In genomic region chr10:102045292-102045691, GRCh38 we compare ENCODE assay signal across 22 cellular contexts.
"Had no signal": no experiment of that assay in that cellular context is flagged by ENCODE, and none has a peak within 500 bp of the region (broad histone marks: within the 10 kb centered on the region; RNA-seq: fewer than 3 reads in every experiment).

No MANE protein-coding gene starts in this region.

- DNase-seq: central memory CD4-positive, alpha-beta T cell; effector CD4-positive, alpha-beta T cell; esophagus squamous epithelium; foreskin fibroblast; head of caudate nucleus; hippocampal formation; kidney glomerular epithelial cell; naive thymus-derived CD4-positive, alpha-beta T cell; nephron progenitor cell; psoas muscle; retina; stimulated activated CD4-positive, alpha-beta T cell treated with anti-CD3 and anti-CD28 coated beads, Interleukin-4, amount 100 ng/mL, for 24 hours; testis had no signal

- H3K4me3 Mint-ChIP-seq: memory B cell; naive thymus-derived CD4-positive, alpha-beta T cell; nephron progenitor cell; stimulated activated memory B cell treated with anti-CD40 and anti-IgM and Interleukin-4, amounts not matched to agents 10 μg/mL and 1 μg/mL and 100 μg/mL, for 72 hours; stimulated activated naive CD8-positive, alpha-beta T cell treated with anti-CD3 and anti-CD28 coated beads, Interleukin-15, Interleukin-2, amounts not matched to agents 100 ng/mL and 50 ng/mL, for 24 hours had no signal

- H3K36me3 ChIP-seq: esophagus squamous epithelium, right lobe of liver, tibial nerve had no signal

- H3K27ac Mint-ChIP-seq: memory B cell; nephron progenitor cell; stimulated activated memory B cell treated with anti-CD40 and anti-IgM and Interleukin-4, amounts not matched to agents 10 μg/mL and 1 μg/mL and 100 μg/mL, for 72 hours; stimulated activated naive CD8-positive, alpha-beta T cell treated with anti-CD3 and anti-CD28 coated beads, Interleukin-15, Interleukin-2, amounts not matched to agents 100 ng/mL and 50 ng/mL, for 24 hours had no signal

- H3K9ac ChIP-seq: parathyroid adenoma had no signal

- H3K27me3 Mint-ChIP-seq: memory B cell; naive thymus-derived CD4-positive, alpha-beta T cell; stimulated activated memory B cell treated with anti-CD40 and anti-IgM and Interleukin-4, amounts not matched to agents 10 μg/mL and 1 μg/mL and 100 μg/mL, for 72 hours; stimulated activated naive CD8-positive, alpha-beta T cell treated with anti-CD3 and anti-CD28 coated beads, Interleukin-15, Interleukin-2, amounts not matched to agents 100 ng/mL and 50 ng/mL, for 24 hours had no signal

- FAIRE-seq: endometrium, islet of Langerhans had no signal

- ATAC-seq: naive thymus-derived CD4-positive, alpha-beta T cell; psoas muscle; stimulated activated memory B cell treated with anti-CD40 and anti-IgM and Interleukin-4, amounts not matched to agents 10 μg/mL and 1 μg/mL and 100 μg/mL, for 72 hours had no signal

- H3K9me3 ChIP-seq: esophagus squamous epithelium, psoas muscle, right lobe of liver, testis, tibial nerve had no signal

- H3K9me3 Mint-ChIP-seq: memory B cell; naive thymus-derived CD4-positive, alpha-beta T cell; nephron progenitor cell; stimulated activated memory B cell treated with anti-CD40 and anti-IgM and Interleukin-4, amounts not matched to agents 10 μg/mL and 1 μg/mL and 100 μg/mL, for 72 hours; stimulated activated naive CD8-positive, alpha-beta T cell treated with anti-CD3 and anti-CD28 coated beads, Interleukin-15, Interleukin-2, amounts not matched to agents 100 ng/mL and 50 ng/mL, for 24 hours had no signal

- H2AFZ ChIP-seq: parathyroid adenoma had no signal

- H3K4me1 ChIP-seq: parathyroid adenoma, right lobe of liver, testis had no signal

- H3K27ac ChIP-seq: coronary artery, esophagus squamous epithelium, parathyroid adenoma, psoas muscle, right lobe of liver, testis, tibial nerve had no signal

- H3K27me3 ChIP-seq: esophagus squamous epithelium, right lobe of liver, testis, tibial nerve had no signal

- H3K4me3 ChIP-seq: coronary artery, esophagus squamous epithelium, psoas muscle, right lobe of liver, testis, tibial nerve had no signal
